Comparison of ENCODE assay signal across 23 cellular contexts in genomic region chr15:39361497-39361896, GRCh38.
"Had no signal": no experiment of that assay in that cellular context is flagged by ENCODE, and none has a peak within 500 bp of the region (broad histone marks: within the 10 kb centered on the region; RNA-seq: fewer than 3 reads in every experiment).

No MANE protein-coding gene starts in this region.

- H3K9me3 Mint-ChIP-seq: activated CD4-positive, alpha-beta memory T cell treated with anti-CD3 and anti-CD28 coated beads for 36 hours; activated naive CD4-positive, alpha-beta T cell treated with anti-CD3 and anti-CD28 coated beads, Interleukin-2, amount 50 U/mL, for 24 hours; activated T-cell treated with anti-CD3 and anti-CD28 coated beads, Interleukin-2, amount 50 U/mL, for 24 hours; dendritic cell treated with granulocyte-macrophage colony-stimulating factor and Interleukin-4, amounts not matched to agents 40 ng/mL and 50 ng/mL, for 4 days; effector memory CD8-positive, alpha-beta T cell; T-cell had no signal

- H3K4me3 ChIP-seq: breast epithelium, gastroesophageal sphincter, lung, pancreas, skin epidermis, tibial nerve, vagina had no signal

- DNase-seq: activated CD4-positive, alpha-beta memory T cell treated with anti-CD3 and anti-CD28 coated beads for 36 hours; activated effector memory CD4-positive, alpha-beta T cell treated with anti-CD3 and anti-CD28 coated beads, Interleukin-2, amount 50 U/mL, for 16 hours; activated T-cell treated with anti-CD3 and anti-CD28 coated beads, Interleukin-2, amount 50 U/mL, for 24 hours; cerebellar nuclear complex; effector memory CD8-positive, alpha-beta T cell; midbrain; naive B cell; pancreas; stimulated activated CD4-positive, alpha-beta T cell treated with anti-CD3 and anti-CD28 coated beads, Interleukin-15, amount 100 ng/mL, for 24 hours; stimulated activated CD4-positive, alpha-beta T cell treated with anti-CD3 and anti-CD28 coated beads, Interleukin-4, amount 100 ng/mL, for 24 hours; stimulated activated naive CD4-positive, alpha-beta T cell; substantia nigra; T-cell; T-helper 9 cell had no signal

- ATAC-seq: activated CD4-positive, CD25-positive, alpha-beta regulatory T cell treated with anti-CD3 and anti-CD28 coated beads, Interleukin-2, amount 50 U/mL, for 24 hours; effector memory CD8-positive, alpha-beta T cell; gastroesophageal sphincter; pancreas; T-cell had no signal

- H3K27ac Mint-ChIP-seq: activated CD4-positive, alpha-beta memory T cell treated with anti-CD3 and anti-CD28 coated beads for 36 hours; activated naive CD4-positive, alpha-beta T cell treated with anti-CD3 and anti-CD28 coated beads, Interleukin-2, amount 50 U/mL, for 24 hours; activated T-cell treated with anti-CD3 and anti-CD28 coated beads, Interleukin-2, amount 50 U/mL, for 24 hours; dendritic cell treated with granulocyte-macrophage colony-stimulating factor and Interleukin-4, amounts not matched to agents 40 ng/mL and 50 ng/mL, for 4 days; effector memory CD8-positive, alpha-beta T cell; naive B cell; T-cell had no signal

- H3K27me3 ChIP-seq: breast epithelium, gastroesophageal sphincter, pancreas, tibial nerve, vagina had no signal

- H3K9me3 ChIP-seq: breast epithelium, gastroesophageal sphincter, pancreas, tibial nerve, vagina had no signal

- H3K4me3 Mint-ChIP-seq: activated CD4-positive, alpha-beta memory T cell treated with anti-CD3 and anti-CD28 coated beads for 36 hours; activated naive CD4-positive, alpha-beta T cell treated with anti-CD3 and anti-CD28 coated beads, Interleukin-2, amount 50 U/mL, for 24 hours; activated T-cell treated with anti-CD3 and anti-CD28 coated beads, Interleukin-2, amount 50 U/mL, for 24 hours; dendritic cell treated with granulocyte-macrophage colony-stimulating factor and Interleukin-4, amounts not matched to agents 40 ng/mL and 50 ng/mL, for 4 days; effector memory CD8-positive, alpha-beta T cell; naive B cell; T-cell had no signal

- H3K36me3 Mint-ChIP-seq: activated CD4-positive, alpha-beta memory T cell treated with anti-CD3 and anti-CD28 coated beads for 36 hours; activated naive CD4-positive, alpha-beta T cell treated with anti-CD3 and anti-CD28 coated beads, Interleukin-2, amount 50 U/mL, for 24 hours; naive B cell; T-cell had no signal

- H3K27me3 Mint-ChIP-seq: dendritic cell treated with granulocyte-macrophage colony-stimulating factor and Interleukin-4, amounts not matched to agents 40 ng/mL and 50 ng/mL, for 4 days had no signal

- H3K4me1 Mint-ChIP-seq: activated naive CD4-positive, alpha-beta T cell treated with anti-CD3 and anti-CD28 coated beads, Interleukin-2, amount 50 U/mL, for 24 hours; naive B cell; T-cell had no signal

- H3K36me3 ChIP-seq: breast epithelium, gastroesophageal sphincter, pancreas, tibial nerve, vagina had no signal
